1 cellular context compared by ENCODE assay signal in genomic region chr3:150763122-150763840, GRCh38.
TF ChIP-seq lines count a peak whose summit lies in the region.

Gene SIAH2 (minus strand): TSS chr3:150763169. CDS start chr3:150762849, 320 bp downstream.

TF ChIP-seq in GM12878, 131 proteins besides CTCF, POLR2A, EP300 and RAD21 (continued from another document and continues in another):
- TF ChIP-seq CUX1 (IDR thresholded peaks at IDR 0.05; ENCODE audit: insufficient replicate concordance, low read depth, low read length) (no peak), FOXM1 (IDR thresholded peaks at IDR 0.05; ENCODE audit: low read depth, low read length) (no peak), PKNOX1 (IDR thresholded peaks at IDR 0.05) (no peak; the same call in 1 of the 2 replicates), CHD1 (IDR thresholded peaks at IDR 0.05; ENCODE audit: low read depth, low read length) (peak; percentile 50; the same call in 1 of the 2 replicates), HSF1 (IDR thresholded peaks at IDR 0.05; ENCODE audit: low read depth, low read length) (no peak), MYC (IDR thresholded peaks at IDR 0.05; ENCODE audit: insufficient read depth, insufficient read length, insufficient replicate concordance, low read length, severe bottlenecking) (no peak), CHD4 (IDR thresholded peaks at IDR 0.05) (no peak), KDM1A (IDR thresholded peaks at IDR 0.05; ENCODE audit: borderline replicate concordance) (no peak), CBX3 (IDR thresholded peaks at IDR 0.05; ENCODE audit: borderline replicate concordance, low read depth) (no peak), E2F4 (IDR thresholded peaks at IDR 0.05; ENCODE audit: low read depth, low read length) (no peak), RCOR1 (conservative IDR thresholded peaks at IDR 0.05; ENCODE audit: low read depth, low read length) (no peak; the same call in 1 of the 2 replicates), SUPT20H (IDR thresholded peaks at IDR 0.05; ENCODE audit: borderline replicate concordance, control insufficient read depth, low read depth, low read length) (no peak), FOXK2 (IDR thresholded peaks at IDR 0.05) (no peak), NRF1 (conservative IDR thresholded peaks at IDR 0.05; ENCODE audit: low read depth, low read length) (0 out of 2 replicates have a peak, but pooled peaks have one; percentile 28), TAF1 (IDR thresholded peaks at IDR 0.05; ENCODE audit: borderline replicate concordance, low read depth, low read length) (peak; percentile 47; the same call in 1 of the 2 replicates), GATAD2B (conservative IDR thresholded peaks at IDR 0.05; ENCODE audit: low read depth) (peak; percentile 97), BCL11A (IDR thresholded peaks at IDR 0.05; ENCODE audit: low read depth, low read length) (no peak), RAD51 (IDR thresholded peaks at IDR 0.05) (no peak), NR2F1 (conservative IDR thresholded peaks at IDR 0.05) (peak; percentile 40), BCLAF1 (IDR thresholded peaks at IDR 0.05) (no peak), ZNF217 (IDR thresholded peaks at IDR 0.05) (no peak), PAX8 (IDR thresholded peaks at IDR 0.05) (no peak), TBL1XR1 (IDR thresholded peaks at IDR 0.05; ENCODE audit: low read depth, low read length) (no peak), CREM (IDR thresholded peaks at IDR 0.05; ENCODE audit: low read depth) (peak; percentile 82), IRF4 (IDR thresholded peaks at IDR 0.05; ENCODE audit: low read depth, low read length) (no peak), FOS (IDR thresholded peaks at IDR 0.05; ENCODE audit: borderline replicate concordance, extremely low read depth, insufficient read length) (no peak), NR2C1 (IDR thresholded peaks at IDR 0.05) (no peak; the same call in 1 of the 2 replicates), SIX5 (IDR thresholded peaks at IDR 0.05; ENCODE audit: low read depth, low read length, severe bottlenecking) (no peak), JUND (IDR thresholded peaks at IDR 0.05; ENCODE audit: low read depth, low read length) (no peak), SMAD5 (IDR thresholded peaks at IDR 0.05; ENCODE audit: low read depth) (peak; percentile 47; the same call in 1 of the 2 replicates), SKIL (IDR thresholded peaks at IDR 0.05; ENCODE audit: low read depth, poor library complexity, severe bottlenecking) (no peak), SMC3 (IDR thresholded peaks at IDR 0.05; ENCODE audit: borderline replicate concordance, low read length) (no peak), CBX5 (IDR thresholded peaks at IDR 0.05; ENCODE audit: low read depth) (no peak), BACH1 (IDR thresholded peaks at IDR 0.05; ENCODE audit: borderline replicate concordance) (peak; percentile 84), SP1 (IDR thresholded peaks at IDR 0.05; ENCODE audit: low read depth, low read length) (no peak), BMI1 (IDR thresholded peaks at IDR 0.05; ENCODE audit: borderline replicate concordance) (no peak), BCL3 (IDR thresholded peaks at IDR 0.05; ENCODE audit: borderline replicate concordance, insufficient read depth, low read depth, low read length, poor library complexity, severe bottlenecking) (peak; percentile 90), ZBTB11 (CRISPR knock-in tag; IDR thresholded peaks at IDR 0.05) (no peak), ZNF622 (IDR thresholded peaks at IDR 0.05) (no peak), EGR1 (IDR thresholded peaks at IDR 0.05; ENCODE audit: borderline replicate concordance in 1 of 2, low read depth in 2 of 2, low read length in 2 of 2) (peak in 1 of 2 experiments; percentile 62; a peak in 1 of 3 replicates), RELA (IDR thresholded peaks at IDR 0.05; ENCODE audit: borderline replicate concordance, partially characterized antibody) (no peak), MYB (IDR thresholded peaks at IDR 0.05; ENCODE audit: borderline replicate concordance, low read depth, low read length) (no peak), IKZF2 (IDR thresholded peaks at IDR 0.05) (peak in 1 of 2 experiments; percentile 40; a peak in 2 of 4 replicates), POLR2AphosphoS5 (IDR thresholded peaks at IDR 0.05; ENCODE audit: low read length) (peak; percentile 82), ZSCAN29 (IDR thresholded peaks at IDR 0.05) (0 out of 2 replicates have a peak, but pooled peaks have one; percentile 6)
